Comparison of ENCODE assay signal across 8 cellular contexts in the genomic region with DNA sequence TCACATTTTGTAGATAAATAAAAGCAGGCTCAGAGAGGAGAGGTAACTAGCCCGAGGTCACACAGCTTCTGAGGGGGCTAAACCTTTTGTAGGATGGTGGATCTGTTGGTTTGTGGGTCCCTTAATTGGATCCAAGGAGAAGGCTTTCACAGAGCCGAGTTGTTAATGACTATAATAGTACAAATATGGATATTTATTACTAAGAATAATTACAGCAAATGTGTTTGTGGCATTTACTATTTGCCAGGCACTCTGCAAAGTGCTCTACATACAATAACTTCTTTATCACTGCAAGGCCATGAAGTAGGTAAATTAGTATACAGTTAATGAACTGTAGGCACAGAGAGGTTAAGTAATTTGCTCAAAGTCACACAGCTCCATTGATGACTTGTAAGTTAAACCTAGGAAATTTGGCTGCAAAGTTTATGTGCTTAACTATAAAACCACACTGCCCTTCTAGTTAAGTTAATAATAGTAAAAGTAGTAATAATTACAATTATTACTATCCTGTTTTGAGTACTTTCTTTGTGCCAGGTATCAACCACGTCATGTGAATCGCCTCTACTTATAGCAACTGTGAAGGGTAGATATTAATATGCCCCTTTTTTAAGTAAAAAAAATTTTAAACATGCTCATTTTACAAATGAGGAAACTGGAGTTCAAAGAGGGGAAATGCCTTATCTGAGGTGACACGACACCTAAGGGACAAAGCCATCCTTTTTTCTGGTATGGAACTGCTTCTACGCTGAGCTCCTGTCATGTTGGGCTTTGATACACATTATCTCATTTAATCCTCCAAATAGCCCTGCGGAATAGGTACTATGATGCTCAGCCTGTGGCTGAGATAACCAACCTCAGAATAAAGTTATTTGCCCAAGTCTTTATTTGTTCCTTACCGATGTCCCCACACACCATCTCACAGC. TPM values are rescaled to one million over a fixed set of nuclear protein-coding genes. Genes with fewer than 3 reads are reported as not detected.
DNase-seq lines count a peak whose midpoint lies in the region; ATAC-seq and TF ChIP-seq lines count a peak whose summit lies in the region.

No MANE protein-coding gene starts in this region.

- H3K27ac ChIP-seq in OCI-LY1 (ENCODE audit: low read depth, low read length, poor library complexity, severe bottlenecking), result no peak overlapping the region
- H3K27ac ChIP-seq in dorsolateral prefrontal cortex, result peak overlapping the region in 58 of 59 donors; percentile 11 to 99 (median 96)
- no peak overlapping the region for H3K27ac ChIP-seq in neural cell (ENCODE audit: low read length)

- peak overlapping the region; percentile 79 to 90 for H3K4me3 Mint-ChIP-seq in CD14-positive monocyte

- H3K36me3 Mint-ChIP-seq in CD14-positive monocyte, result peaks cover 27 to 29% of the 10 kb centered on the region in 2 donors

- no peaks in the 10 kb centered on the region for H3K9me2 ChIP-seq in OCI-LY1 (ENCODE audit: low read depth, low read length)
- H3K9me2 ChIP-seq in neural cell (ENCODE audit: insufficient read depth, low read length), result no peaks in the 10 kb centered on the region

- H3K9ac ChIP-seq in OCI-LY1 (ENCODE audit: low read length) (no peak overlapping the region), neural cell (ENCODE audit: low read length) (no peak overlapping the region)

- H3K4me3 ChIP-seq in OCI-LY1 (ENCODE audit: low read depth, low read length, poor library complexity, severe bottlenecking), result peak overlapping the region; percentile 47
- H3K4me3 ChIP-seq in dorsolateral prefrontal cortex, result peak overlapping the region; percentile 33 to 97 (median 57)
- peak overlapping the region; percentile 50 for H3K4me3 ChIP-seq in neural cell (ENCODE audit: low read length)

- DNase-seq in CD14-positive monocyte (ENCODE audit: low spot score) (no peak), dorsolateral prefrontal cortex (no peak), NK-92 (lab: John Stamatoyannopoulos, UW; ENCODE audit: unreplicated experiment) (no peak)

- no peak for TF ChIP-seq RAD21 in neural cell (conservative IDR thresholded peaks at IDR 0.05)

- no peaks in the 10 kb centered on the region for H3K36me3 ChIP-seq in OCI-LY1 (ENCODE audit: insufficient read depth, low read length)
- no peaks in the 10 kb centered on the region for H3K36me3 ChIP-seq in neural cell (ENCODE audit: insufficient read depth, low read length)

- H3F3A ChIP-seq in OCI-LY1 (ENCODE audit: insufficient read depth, low read length) (no peaks in the 10 kb centered on the region), neural cell (ENCODE audit: insufficient read depth, low read length, poor library complexity, severe bottlenecking) (no peaks in the 10 kb centered on the region)

- TF ChIP-seq EP300 in neural cell (conservative IDR thresholded peaks at IDR 0.05; ENCODE audit: poor library complexity, severe bottlenecking), result no peak

- peaks cover 0 to 4% (median 0%) of the 10 kb centered on the region in 7 donors for H3K9me3 Mint-ChIP-seq in CD14-positive monocyte

- H3K4me2 ChIP-seq in OCI-LY1 (ENCODE audit: low read length) (peak overlapping the region; percentile 57; the same call in 1 of the 2 replicates), neural cell (ENCODE audit: low read length) (no peak overlapping the region)

- intact Hi-C loops in CD14-positive monocyte (cut with micrococcal nuclease), result loop anchor here in 1 of 2 donors (10.0 kb wide), 2 partner anchors 137 to 493 kb away; partner anchors contain the start of genes ARL8B and ITPR1
- intact Hi-C loops in dorsolateral prefrontal cortex (cut with DNase I), result loop anchor here in 1 of 2 donors (5.0 kb wide), 1 partner anchor 35 kb away; no protein-coding TSS in a partner anchor

- H3K27me3 ChIP-seq in OCI-LY1 (ENCODE audit: insufficient read depth, low read length) (no peaks in the 10 kb centered on the region; the same call in 1 of the 2 replicates), dorsolateral prefrontal cortex (no peaks in the 10 kb centered on the region), neural cell (ENCODE audit: insufficient read depth, low read depth, low read length) (peaks cover 42% of the 10 kb centered on the region)

- H2AFZ ChIP-seq in OCI-LY1 (ENCODE audit: low read length) (no peak overlapping the region), neural cell (ENCODE audit: low read depth, low read length) (no peak overlapping the region)

- peaks cover 0 to 7% (median 1%) of the 10 kb centered on the region in 3 donors for H3K27me3 Mint-ChIP-seq in CD14-positive monocyte (ENCODE audit: low read depth in 3 of 3)

- H3K79me2 ChIP-seq in OCI-LY1 (ENCODE audit: insufficient read depth, low read length) (no peaks in the 10 kb centered on the region), neural cell (replicated peaks; ENCODE audit: insufficient read depth, low read length) (no peaks in the 10 kb centered on the region)

- H3K9me3 ChIP-seq in OCI-LY1 (ENCODE audit: low read length) (no peaks in the 10 kb centered on the region), neural cell (ENCODE audit: low read length) (no peaks in the 10 kb centered on the region)

- peak overlapping the region; percentile 78 to 96 (median 95) for H3K27ac Mint-ChIP-seq in CD14-positive monocyte

- H4K20me1 ChIP-seq in OCI-LY1 (ENCODE audit: insufficient read depth, low read length), result no peaks in the 10 kb centered on the region
- no peaks in the 10 kb centered on the region for H4K20me1 ChIP-seq in neural cell (ENCODE audit: insufficient read depth)

- TF ChIP-seq CTCF in CD14-positive monocyte (IDR thresholded peaks at IDR 0.05), result no peak
- no peak for TF ChIP-seq CTCF in OCI-LY1 (IDR thresholded peaks at IDR 0.05; ENCODE audit: low read length)
- TF ChIP-seq CTCF in dorsolateral prefrontal cortex (IDR thresholded peaks at IDR 0.05 in 54 of 56, conservative IDR thresholded peaks at IDR 0.05 in 2 of 56; ENCODE audit: low read depth in 1 of 56, partially characterized antibody in 56 of 56), result no peak
- no peak for TF ChIP-seq CTCF in neural cell (IDR thresholded peaks at IDR 0.05; ENCODE audit: poor library complexity, severe bottlenecking)

- peaks cover 75% of the 10 kb centered on the region for H3K4me1 Mint-ChIP-seq in CD14-positive monocyte

- H3K4me1 ChIP-seq in OCI-LY1 (ENCODE audit: insufficient read depth, low read length, severe bottlenecking), result peaks cover 3% of the 10 kb centered on the region

- no peak for ATAC-seq in HG03457 (IDR thresholded peaks at IDR 0.05; ENCODE audit: unreplicated experiment)
- ATAC-seq in GM18502 (IDR thresholded peaks at IDR 0.05; ENCODE audit: poor library complexity, unreplicated experiment), result no peak
- no peak for ATAC-seq in HG02571 (IDR thresholded peaks at IDR 0.05; ENCODE audit: unreplicated experiment)

TF ChIP-seq in neural cell, 6 proteins besides CTCF, POLR2A, EP300 and RAD21:
- TF ChIP-seq MXI1 (conservative IDR thresholded peaks at IDR 0.05; ENCODE audit: poor library complexity, severe bottlenecking) (no peak), SMC3 (conservative IDR thresholded peaks at IDR 0.05; ENCODE audit: poor library complexity) (no peak), EZH2 (IDR thresholded peaks at IDR 0.05; ENCODE audit: borderline replicate concordance, insufficient read depth, low read length, poor library complexity, severe bottlenecking) (no peak), POLR2AphosphoS5 (IDR thresholded peaks at IDR 0.05) (no peak), TAF1 (IDR thresholded peaks at IDR 0.05; ENCODE audit: low read depth) (no peak)
- TF ChIP-seq, protein P1, sequence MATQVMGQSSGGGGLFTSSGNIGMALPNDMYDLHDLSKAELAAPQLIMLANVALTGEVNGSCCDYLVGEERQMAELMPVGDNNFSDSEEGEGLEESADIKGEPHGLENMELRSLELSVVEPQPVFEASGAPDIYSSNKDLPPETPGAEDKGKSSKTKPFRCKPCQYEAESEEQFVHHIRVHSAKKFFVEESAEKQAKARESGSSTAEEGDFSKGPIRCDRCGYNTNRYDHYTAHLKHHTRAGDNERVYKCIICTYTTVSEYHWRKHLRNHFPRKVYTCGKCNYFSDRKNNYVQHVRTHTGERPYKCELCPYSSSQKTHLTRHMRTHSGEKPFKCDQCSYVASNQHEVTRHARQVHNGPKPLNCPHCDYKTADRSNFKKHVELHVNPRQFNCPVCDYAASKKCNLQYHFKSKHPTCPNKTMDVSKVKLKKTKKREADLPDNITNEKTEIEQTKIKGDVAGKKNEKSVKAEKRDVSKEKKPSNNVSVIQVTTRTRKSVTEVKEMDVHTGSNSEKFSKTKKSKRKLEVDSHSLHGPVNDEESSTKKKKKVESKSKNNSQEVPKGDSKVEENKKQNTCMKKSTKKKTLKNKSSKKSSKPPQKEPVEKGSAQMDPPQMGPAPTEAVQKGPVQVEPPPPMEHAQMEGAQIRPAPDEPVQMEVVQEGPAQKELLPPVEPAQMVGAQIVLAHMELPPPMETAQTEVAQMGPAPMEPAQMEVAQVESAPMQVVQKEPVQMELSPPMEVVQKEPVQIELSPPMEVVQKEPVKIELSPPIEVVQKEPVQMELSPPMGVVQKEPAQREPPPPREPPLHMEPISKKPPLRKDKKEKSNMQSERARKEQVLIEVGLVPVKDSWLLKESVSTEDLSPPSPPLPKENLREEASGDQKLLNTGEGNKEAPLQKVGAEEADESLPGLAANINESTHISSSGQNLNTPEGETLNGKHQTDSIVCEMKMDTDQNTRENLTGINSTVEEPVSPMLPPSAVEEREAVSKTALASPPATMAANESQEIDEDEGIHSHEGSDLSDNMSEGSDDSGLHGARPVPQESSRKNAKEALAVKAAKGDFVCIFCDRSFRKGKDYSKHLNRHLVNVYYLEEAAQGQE (IDR thresholded peaks at IDR 0.05; ENCODE audit: borderline replicate concordance), result no peak

RNA-seq across cellular contexts. Expression of gene BHLHE40, which starts 8.4 kb away (rescaled TPM):
- 10 to 100 TPM; 20.2 to 23.4 TPM for polyA plus RNA-seq in CD14-positive monocyte
- total RNA-seq in dorsolateral prefrontal cortex, result 100 to 1,000 TPM in 42 of 120 experiments, 10 to 100 TPM in 78; 45.4 to 207 (median 91.5) TPM
- 0.10 TPM in 1 of 2 replicates, not detected in the other for polyA plus RNA-seq in neural cell
- polyA minus RNA-seq in neural cell, result 0.23 and 0.24 TPM in 2 replicates

Comparison
In these comparisons a context has a peak if more than half of its experiments do, and no peak if none do; other contexts are left out.
1. H3K27ac ChIP-seq: peak in dorsolateral prefrontal cortex (58 of 59); none in OCI-LY1 (single experiment) and neural cell (single experiment).
2. RNA of gene BHLHE40, which starts 8.4 kb away (polyA plus RNA-seq): 20.2 to 23.4 TPM in CD14-positive monocyte; 0.10 TPM in neural cell; every median in the first group is over 10 times any median in the second.
3. Peak in every context shown above with its lines, with median percentiles within 50 percentile points of each other: H3K4me3 ChIP-seq.